In the genomic region with DNA sequence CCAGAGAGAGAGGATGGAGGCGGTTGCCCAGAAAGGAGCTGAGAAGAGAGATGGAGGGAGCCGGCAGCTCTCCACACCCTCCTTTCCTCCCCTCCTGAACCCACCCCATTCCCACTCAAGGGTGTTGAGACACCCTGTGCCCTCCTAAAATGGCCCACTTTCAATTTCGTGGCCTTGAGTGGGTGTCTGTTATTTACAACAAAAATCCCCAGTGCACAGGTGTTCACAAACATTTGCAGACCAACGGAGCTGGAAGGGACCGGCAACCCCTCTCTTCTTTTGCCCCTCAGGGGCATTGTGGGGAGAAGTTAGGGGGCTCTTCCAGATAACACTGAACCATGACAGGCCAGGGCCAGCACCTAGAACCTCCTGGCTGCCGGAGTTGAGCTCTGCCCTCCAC, we compare ENCODE assay signal across 20 cellular contexts.
"Had no signal": no experiment of that assay in that cellular context is flagged by ENCODE, and none has a peak within 500 bp of the region (broad histone marks: within the 10 kb centered on the region; RNA-seq: fewer than 3 reads in every experiment).

No MANE protein-coding gene starts in this region.

- H3K4me3 Mint-ChIP-seq: activated CD4-positive, alpha-beta memory T cell treated with anti-CD3 and anti-CD28 coated beads for 36 hours; activated CD4-positive, alpha-beta T cell treated with anti-CD3 and anti-CD28 coated beads for 36 hours; activated CD8-positive, alpha-beta memory T cell treated with anti-CD3 and anti-CD28 coated beads, Interleukin-2, amount 10 ng/mL, durations not matched to agents 7 days and 5 days; endodermal cell; stimulated activated effector memory CD8-positive, alpha-beta T cell treated with anti-CD3 and anti-CD28 coated beads, Interleukin-12 subunit alpha, Interleukin-12 subunit beta, amount 100 ng/mL, for 72 hours had no signal

- H3K36me3 ChIP-seq: heart left ventricle, neutrophil, thyroid gland, uterus, WERI-Rb-1 had no signal

- FAIRE-seq: frontal cortex had no signal

- H3K9me3 Mint-ChIP-seq: activated CD4-positive, alpha-beta memory T cell treated with anti-CD3 and anti-CD28 coated beads for 36 hours; endodermal cell; stimulated activated effector memory CD8-positive, alpha-beta T cell treated with anti-CD3 and anti-CD28 coated beads, Interleukin-12 subunit alpha, Interleukin-12 subunit beta, amount 100 ng/mL, for 72 hours had no signal

- H3K36me3 Mint-ChIP-seq: activated CD4-positive, alpha-beta memory T cell treated with anti-CD3 and anti-CD28 coated beads for 36 hours had no signal

- H3K4me1 ChIP-seq: thyroid gland, uterus had no signal

- H3K27me3 ChIP-seq: dorsolateral prefrontal cortex, heart left ventricle, thyroid gland, uterus had no signal

- H3K9me3 ChIP-seq: heart left ventricle, neutrophil, thyroid gland, uterus had no signal

- ATAC-seq: activated CD4-positive, alpha-beta T cell treated with anti-CD3 and anti-CD28 coated beads for 36 hours; activated CD8-positive, alpha-beta memory T cell treated with anti-CD3 and anti-CD28 coated beads, Interleukin-2, amount 10 ng/mL, durations not matched to agents 7 days and 5 days; heart left ventricle; stimulated activated effector memory CD8-positive, alpha-beta T cell treated with anti-CD3 and anti-CD28 coated beads, Interleukin-12 subunit alpha, Interleukin-12 subunit beta, amount 100 ng/mL, for 72 hours had no signal

- H3K4me3 ChIP-seq: dorsolateral prefrontal cortex, heart left ventricle, lung, thyroid gland, uterus had no signal

- DNase-seq: activated CD4-positive, alpha-beta memory T cell treated with anti-CD3 and anti-CD28 coated beads for 36 hours; activated CD4-positive, alpha-beta T cell treated with anti-CD3 and anti-CD28 coated beads for 36 hours; activated CD8-positive, alpha-beta memory T cell treated with anti-CD3 and anti-CD28 coated beads, Interleukin-2, amount 10 ng/mL, durations not matched to agents 7 days and 5 days; activated naive CD4-positive, alpha-beta T cell treated with anti-CD3 and anti-CD28 coated beads, Interleukin-2, amount 50 U/mL, for 16 hours; activated T-cell treated with anti-CD3 and anti-CD28 coated beads, Interleukin-2, amount 50 U/mL, for 1 hour; dorsolateral prefrontal cortex; endodermal cell; heart left ventricle; midbrain; retina; stimulated activated CD4-positive, alpha-beta T cell treated with anti-CD3 and anti-CD28 coated beads, Interleukin-12 subunit alpha, Interleukin-12 subunit beta, amount 100 ng/mL, for 4 hours; stimulated activated CD4-positive, alpha-beta T cell treated with anti-CD3 and anti-CD28 coated beads, Interleukin-2, amount 100 ng/mL, for 24 hours; thyroid gland; uterus; WERI-Rb-1 had no signal

- H3K27ac Mint-ChIP-seq: activated CD4-positive, alpha-beta memory T cell treated with anti-CD3 and anti-CD28 coated beads for 36 hours; activated CD4-positive, alpha-beta T cell treated with anti-CD3 and anti-CD28 coated beads for 36 hours; activated CD8-positive, alpha-beta memory T cell treated with anti-CD3 and anti-CD28 coated beads, Interleukin-2, amount 10 ng/mL, durations not matched to agents 7 days and 5 days; activated T-helper 2 cell treated with anti-CD3 and anti-CD28 coated beads, Interferon-gamma antibody, Interleukin-2, Interleukin-4, amounts not matched to agents 10 μg/mL and 5 μg/mL and 100 μg/mL, durations not matched to agents 14 hours and 24 hours and 36 hours; endodermal cell; stimulated activated effector memory CD8-positive, alpha-beta T cell treated with anti-CD3 and anti-CD28 coated beads, Interleukin-12 subunit alpha, Interleukin-12 subunit beta, amount 100 ng/mL, for 72 hours had no signal

- H3K27ac ChIP-seq: dorsolateral prefrontal cortex, heart left ventricle, neutrophil, thyroid gland, uterus, WERI-Rb-1 had no signal
